ENCODE assay signal across 8 cellular contexts in genomic region chr2:197517150-197517549, GRCh38. TPM values are rescaled to one million over a fixed set of nuclear protein-coding genes. Genes with fewer than 3 reads are reported as not detected.
DNase-seq lines count a peak whose midpoint lies in the region; ATAC-seq and TF ChIP-seq lines count a peak whose summit lies in the region.

No MANE protein-coding gene starts in this region.

- in situ Hi-C loops in brain microvascular endothelial cell (cut with HindIII; ENCODE audit: low pct_ligation_motif_present, low sequenced_read_pairs) = no loop called here

- DNase-seq in A673 (ENCODE audit: low spot score) = no peak
- DNase-seq in HFFc6 = no peak
- no peak for DNase-seq in brain microvascular endothelial cell
- no peak for DNase-seq in epidermal melanocyte (ENCODE audit: insufficient read length, low spot score)
- DNase-seq in stimulated activated naive CD4-positive, alpha-beta T cell treated with Interleukin-2 at 50 U/mL for 16 hours (lab: John Stamatoyannopoulos, UW) = no peak
- no peak for DNase-seq in H4 (ENCODE audit: low spot score)

- H3K27me3 ChIP-seq in A673 (replicated peaks; ENCODE audit: insufficient read depth, low read depth, low read length, poor library complexity) (no peaks in the 10 kb centered on the region), brain microvascular endothelial cell (replicated peaks) (no peaks in the 10 kb centered on the region), mucosa of stomach (ENCODE audit: control insufficient read depth, insufficient read depth, low read length) (no peaks in the 10 kb centered on the region)

- no TSS peak for BruUV-seq in A673 (replicated peaks; lab: Mats Ljungman, UMichigan)

- no peak for TF ChIP-seq CTCF in A673 (conservative IDR thresholded peaks at IDR 0.05; ENCODE audit: low read depth, low read length)
- TF ChIP-seq CTCF in HFFc6 (IDR thresholded peaks at IDR 0.05) = no peak
- no peak for TF ChIP-seq CTCF in brain microvascular endothelial cell (IDR thresholded peaks at IDR 0.05; ENCODE audit: low read depth, low read length, missing control alignments)

- H3K27ac ChIP-seq in A673 (ENCODE audit: low read depth, low read length, poor library complexity, severe bottlenecking) (peak overlapping the region; percentile 91), brain microvascular endothelial cell (no peak overlapping the region)

- no peak overlapping the region for H3K27ac Mint-ChIP-seq in HFFc6

- peak overlapping the region; percentile 87 for H3K9ac ChIP-seq in mucosa of stomach (ENCODE audit: low read length)

- H3K4me1 ChIP-seq in A673 (ENCODE audit: insufficient read depth, low read length, poor library complexity, severe bottlenecking) = peaks cover 4% of the 10 kb centered on the region
- peaks cover 6% of the 10 kb centered on the region for H3K4me1 ChIP-seq in mucosa of stomach (ENCODE audit: control insufficient read depth, insufficient read depth, low read length)

- H3K27me3 Mint-ChIP-seq in HFFc6 (ENCODE audit: insufficient read depth) = no peaks in the 10 kb centered on the region; the same call in 1 of the 2 replicates

- ATAC-seq in GM21786 (IDR thresholded peaks at IDR 0.05; ENCODE audit: unreplicated experiment) = no peak

- H3K4me3 ChIP-seq in A673 (ENCODE audit: low read depth, low read length, poor library complexity, severe bottlenecking) = peak overlapping the region; percentile 83
- H3K4me3 ChIP-seq in brain microvascular endothelial cell (ENCODE audit: low read depth, low read length) = peak overlapping the region; percentile 92
- H3K4me3 ChIP-seq in mucosa of stomach (ENCODE audit: low read length) = peak overlapping the region; percentile 99

- CTCF ChIA-PET in A673 (lab: Charles Lee) = no interaction called here

- intact Hi-C loops in A673 (cut with micrococcal nuclease; ENCODE audit: unreplicated experiment) = no loop called here

- no peaks in the 10 kb centered on the region for H3K9me3 Mint-ChIP-seq in HFFc6

- H3K9me3 ChIP-seq in A673 (ENCODE audit: low read depth, low read length, poor library complexity, severe bottlenecking) = peaks cover 11% of the 10 kb centered on the region
- no peaks in the 10 kb centered on the region for H3K9me3 ChIP-seq in mucosa of stomach (ENCODE audit: control insufficient read depth, low read length)

- peaks cover 15% of the 10 kb centered on the region for H3K36me3 Mint-ChIP-seq in HFFc6 (ENCODE audit: low read depth)

- H3K4me1 Mint-ChIP-seq in HFFc6 (ENCODE audit: low read depth) = peaks cover 36% of the 10 kb centered on the region

- POLR2A ChIA-PET in A673 (lab: Charles Lee; ENCODE audit: low non-redundant PET) = interaction anchor here (0.5 kb wide), 1 partner anchor 33 kb away, joined by 6 read pairs; no protein-coding TSS in a partner anchor

- H3K4me3 Mint-ChIP-seq in HFFc6 = peak overlapping the region; percentile 100

- H3K36me3 ChIP-seq in A673 (ENCODE audit: insufficient read depth, low read length, poor library complexity, severe bottlenecking) = peaks cover 6% of the 10 kb centered on the region
- H3K36me3 ChIP-seq in brain microvascular endothelial cell (replicated peaks) = no peaks in the 10 kb centered on the region
- no peaks in the 10 kb centered on the region for H3K36me3 ChIP-seq in mucosa of stomach (ENCODE audit: control insufficient read depth, insufficient read depth, low read length)

RNA-seq across cellular contexts. Expression of gene MOB4, which starts 1.3 kb away (rescaled TPM):
- 38.0 and 41.6 TPM in 2 replicates for total RNA-seq in A673 (2021)
- total RNA-seq in HFFc6 (2021; fragmentation: NEBNext Ultra II Directional; extraction: Animal tissue kit (Norgen Biotek cat#: 25700)) = 10 to 100 TPM; 30.1 to 38.6 (median 34.4) TPM
- total RNA-seq in H4 (2014; rRNA removed; shearing (Covaris generic)) = 32.4 and 44.5 TPM in 2 replicates

RNA-seq across cellular contexts. Expression of gene HSPE1, which starts 17.0 kb away (rescaled TPM):
- 296 and 356 TPM in 2 replicates for total RNA-seq in A673 (2021)
- total RNA-seq in HFFc6 (2021; fragmentation: NEBNext Ultra II Directional; extraction: Animal tissue kit (Norgen Biotek cat#: 25700)) = 100 to 1,000 TPM in 5 of 6 experiments, 10 to 100 TPM in 1; 96.3 to 149 (median 114) TPM
- 328 and 511 TPM in 2 replicates for total RNA-seq in H4 (2014; rRNA removed; shearing (Covaris generic))

RNA-seq across cellular contexts. Expression of gene HSPD1, which starts 17.5 kb away (rescaled TPM):
- total RNA-seq in A673 (2021) = 737 and 812 TPM in 2 replicates
- 100 to 1,000 TPM; 267 to 399 (median 280) TPM for total RNA-seq in HFFc6 (2021; fragmentation: NEBNext Ultra II Directional; extraction: Animal tissue kit (Norgen Biotek cat#: 25700))
- 364 and 452 TPM in 2 replicates for total RNA-seq in H4 (2014; rRNA removed; shearing (Covaris generic))
